In genomic region chr7:44622342-44623151, GRCh38 we compare ENCODE assay signal across 8 cellular contexts. TPM values are rescaled to one million over a fixed set of nuclear protein-coding genes. Genes with fewer than 3 reads are reported as not detected.
DNase-seq lines count a peak whose midpoint lies in the region; ATAC-seq and TF ChIP-seq lines count a peak whose summit lies in the region.

No MANE protein-coding gene starts in this region.

- no peaks in the 10 kb centered on the region for H3K9me3 Mint-ChIP-seq in central memory CD8-positive, alpha-beta T cell

- H3K27ac Mint-ChIP-seq in central memory CD8-positive, alpha-beta T cell (ENCODE audit: low read depth), result peak overlapping the region; percentile 87

- dilution Hi-C loops in IMR-90 (cut with HindIII; ENCODE audit: low sequenced_read_pairs, unreplicated experiment), result no loop called here

- TF ChIP-seq CTCF in C4-2B (conservative IDR thresholded peaks at IDR 0.05) (no peak), IMR-90 (conservative IDR thresholded peaks at IDR 0.05; ENCODE audit: low read depth, low read length) (no peak)

- H3K36me3 Mint-ChIP-seq in central memory CD8-positive, alpha-beta T cell (ENCODE audit: insufficient read depth), result peaks cover 20% of the 10 kb centered on the region

- no peak overlapping the region for H2BK20ac ChIP-seq in IMR-90 (ENCODE audit: low read depth, low read length)

- peak overlapping the region; percentile 56; the same call in 1 of the 2 replicates for H3K23ac ChIP-seq in IMR-90 (ENCODE audit: low read depth, low read length)

- H2AFZ ChIP-seq in IMR-90 (replicated peaks; ENCODE audit: low read length, poor library complexity), result peak overlapping the region; percentile 11

- peaks cover 12% of the 10 kb centered on the region for H3K9me1 ChIP-seq in IMR-90 (ENCODE audit: insufficient read depth, low read length)

- H3K27ac ChIP-seq in C4-2B (peak overlapping the region; percentile 73), IMR-90 (ENCODE audit: insufficient read depth, low read length) (no peak overlapping the region)

- in situ Hi-C loops in IMR-90 (cut with MboI; ENCODE audit: low sequenced_read_pairs), result no loop called here

- POLR2A ChIA-PET in IMR-90 (lab: Charles Lee; ENCODE audit: unreplicated experiment), result no interaction called here

- no peak overlapping the region for H3K56ac ChIP-seq in IMR-90 (ENCODE audit: extremely low read depth, insufficient read depth, low read length)

- H3K18ac ChIP-seq in IMR-90 (ENCODE audit: low read depth, low read length), result no peak overlapping the region

- no peak for TF ChIP-seq POLR2A in IMR-90 (IDR thresholded peaks at IDR 0.05; ENCODE audit: low read depth, low read length)

- DNase-seq in IMR-90 (peak; percentile 59), sciatic nerve (ENCODE audit: low spot score) (no peak), HUDEP-2 (lab: John Stamatoyannopoulos, UW; ENCODE audit: unreplicated experiment in 76 of 76) (no peak), NOMO-1 treated with dmso at 0.1 percent for 144 hours (lab: John Stamatoyannopoulos, UW; ENCODE audit: unreplicated experiment) (no peak), T-helper 9 cell (no peak)
- DNase-seq in central memory CD8-positive, alpha-beta T cell (ENCODE audit: low spot score in 2 of 2), result no peak

- intact Hi-C loops in IMR-90 (cut with micrococcal nuclease), result no loop called here
- intact Hi-C loops in sciatic nerve (cut with DNase I), result no loop called here

- H3K4ac ChIP-seq in IMR-90 (ENCODE audit: low read depth, low read length), result peak overlapping the region; percentile 41; the same call in 1 of the 2 replicates

- peak overlapping the region; percentile 29 for H2AK9ac ChIP-seq in IMR-90 (replicated peaks; ENCODE audit: low read depth, low read length, poor library complexity)

- peak overlapping the region; percentile 38; the same call in 1 of the 2 replicates for H4K91ac ChIP-seq in IMR-90 (ENCODE audit: insufficient read depth, low read depth, low read length)

- H3K9me3 ChIP-seq in IMR-90 (ENCODE audit: control insufficient read depth, insufficient read depth, low read length), result no peaks in the 10 kb centered on the region

- H3K79me1 ChIP-seq in IMR-90 (ENCODE audit: low read depth in 1 of 2, low read length in 2 of 2), result peaks cover 41 to 73% of the 10 kb centered on the region in 2 experiments

- peaks cover 81% of the 10 kb centered on the region for H3K4me1 Mint-ChIP-seq in central memory CD8-positive, alpha-beta T cell

- no peak overlapping the region for H4K5ac ChIP-seq in IMR-90 (ENCODE audit: low read depth, low read length)

- CTCF ChIA-PET in IMR-90 (lab: Yijun Ruan, JAX), result interaction anchor here (0.6 kb wide), 1 partner anchor 15 kb away, joined by 3 read pairs; no protein-coding TSS in a partner anchor

- H3K4me1 ChIP-seq in IMR-90 (ENCODE audit: control insufficient read depth, insufficient read depth, low read length), result peaks cover 8% of the 10 kb centered on the region

- no peak for TF ChIP-seq RAD21 in IMR-90 (IDR thresholded peaks at IDR 0.05; ENCODE audit: low read length)

- no peak overlapping the region for H3K9ac ChIP-seq in IMR-90 (ENCODE audit: low read depth, low read length)

- H3K27me3 ChIP-seq in IMR-90 (ENCODE audit: control insufficient read depth, insufficient read depth, low read length), result no peaks in the 10 kb centered on the region

- BruUV-seq in IMR-90 (replicated peaks; lab: Mats Ljungman, UMichigan), result no TSS peak

- H3K4me3 Mint-ChIP-seq in central memory CD8-positive, alpha-beta T cell, result peak overlapping the region; percentile 62

- no peak overlapping the region for H2BK5ac ChIP-seq in IMR-90 (ENCODE audit: low read depth, low read length, poor library complexity, severe bottlenecking)

- H3K27me3 Mint-ChIP-seq in central memory CD8-positive, alpha-beta T cell, result no peaks in the 10 kb centered on the region

- peak overlapping the region; percentile 71; the same call in 1 of the 2 replicates for H2AK5ac ChIP-seq in IMR-90 (ENCODE audit: low read depth, low read length)

- peak overlapping the region; percentile 68 for H3K4me2 ChIP-seq in IMR-90 (ENCODE audit: low read depth, low read length)

- no peak overlapping the region for H2BK120ac ChIP-seq in IMR-90 (ENCODE audit: low read depth, low read length)

- WGBS in IMR-90 (ENCODE audit: extremely low coverage in 2 of 2, insufficient read length in 1 of 2), 2 experiments, result 70% methylated on average over 2 of the region's 5 CpGs; no CpG with 5 or more reads in 1 of the 2 experiments

- peak; percentile 78 for ATAC-seq in GM21360 (IDR thresholded peaks at IDR 0.05; ENCODE audit: unreplicated experiment)
- ATAC-seq in IMR-90 (ENCODE audit: low read depth), result peak; percentile 90
- ATAC-seq in central memory CD8-positive, alpha-beta T cell (replicated peaks; ENCODE audit: extremely low read depth, poor library complexity, severe bottlenecking), result peak; percentile 33
- ATAC-seq in sciatic nerve, result peak; percentile 45

- H3K36me3 ChIP-seq in IMR-90 (ENCODE audit: control insufficient read depth, insufficient read depth, low read length), result peaks cover 16% of the 10 kb centered on the region

- no peak overlapping the region for H2BK15ac ChIP-seq in IMR-90 (ENCODE audit: low read depth, low read length)

- no peak overlapping the region for H3K4me3 ChIP-seq in IMR-90 (ENCODE audit: insufficient read depth, low read depth, low read length)

- H4K20me1 ChIP-seq in IMR-90 (ENCODE audit: insufficient read depth, low read length), result peaks cover 11% of the 10 kb centered on the region

- no peak overlapping the region for H3K14ac ChIP-seq in IMR-90 (replicated peaks; ENCODE audit: low read depth, low read length)

- no peak overlapping the region for H4K8ac ChIP-seq in IMR-90 (ENCODE audit: low read depth in 2 of 2, low read length in 2 of 2)

TF ChIP-seq in IMR-90, 13 proteins besides CTCF, POLR2A, EP300 and RAD21:
- 0 out of 2 replicates have a peak, but pooled peaks have one; percentile 5 for TF ChIP-seq FOS (IDR thresholded peaks at IDR 0.05; ENCODE audit: low read depth, low read length)
- TF ChIP-seq RCOR1 (IDR thresholded peaks at IDR 0.05; ENCODE audit: insufficient replicate concordance, low read length), result no peak

RNA-seq across cellular contexts. Expression of gene OGDH, which starts 16.1 kb away (rescaled TPM):
- total RNA-seq in IMR-90 (2012; rRNA removed), result 52.8 and 56.5 TPM in 2 replicates
- 47.4 and 47.5 TPM in 2 replicates for polyA plus RNA-seq in IMR-90 (2012; rRNA removed)
- 34.5 and 44.6 TPM in 2 replicates for polyA plus RNA-seq in IMR-90 (2012; cell fraction: cytosol; rRNA removed)
- 38.0 and 54.5 TPM in 2 replicates for polyA plus RNA-seq in IMR-90 (2012; cell fraction: nucleus; rRNA removed; ENCODE audit: low replicate concordance)
- total RNA-seq in sciatic nerve, result 91.3 TPM

RNA-seq across cellular contexts. Expression of gene TMED4, which starts 40.5 kb away (rescaled TPM):
- total RNA-seq in IMR-90 (2012; rRNA removed) (68.0 and 92.7 TPM in 2 replicates), sciatic nerve (67.9 TPM)
- polyA plus RNA-seq in IMR-90 (2012; rRNA removed), result 57.3 and 58.6 TPM in 2 replicates
- polyA plus RNA-seq in IMR-90 (2012; cell fraction: cytosol; rRNA removed), result 44.5 and 118 TPM in 2 replicates
- 104 and 122 TPM in 2 replicates for polyA plus RNA-seq in IMR-90 (2012; cell fraction: nucleus; rRNA removed; ENCODE audit: low replicate concordance)

RNA-seq across cellular contexts. Expression of gene DDX56, which starts 48.8 kb away (rescaled TPM):
- total RNA-seq in IMR-90 (2012; rRNA removed) (56.9 and 67.7 TPM in 2 replicates), sciatic nerve (58.4 TPM)
- 58.2 and 59.4 TPM in 2 replicates for polyA plus RNA-seq in IMR-90 (2012; rRNA removed)
- 30.4 and 32.4 TPM in 2 replicates for polyA plus RNA-seq in IMR-90 (2012; cell fraction: cytosol; rRNA removed)
- 167 and 209 TPM in 2 replicates for polyA plus RNA-seq in IMR-90 (2012; cell fraction: nucleus; rRNA removed; ENCODE audit: low replicate concordance)

Comparison
In these comparisons a context has a peak if more than half of its experiments do, and no peak if none do; other contexts are left out.
1. ATAC-seq: peak in every context shown above with its lines; median percentile 90 in IMR-90; 78 in GM21360; 45 in sciatic nerve; 33 in central memory CD8-positive, alpha-beta T cell.